Comparison of ENCODE assay signal across 8 cellular contexts in the genomic region with DNA sequence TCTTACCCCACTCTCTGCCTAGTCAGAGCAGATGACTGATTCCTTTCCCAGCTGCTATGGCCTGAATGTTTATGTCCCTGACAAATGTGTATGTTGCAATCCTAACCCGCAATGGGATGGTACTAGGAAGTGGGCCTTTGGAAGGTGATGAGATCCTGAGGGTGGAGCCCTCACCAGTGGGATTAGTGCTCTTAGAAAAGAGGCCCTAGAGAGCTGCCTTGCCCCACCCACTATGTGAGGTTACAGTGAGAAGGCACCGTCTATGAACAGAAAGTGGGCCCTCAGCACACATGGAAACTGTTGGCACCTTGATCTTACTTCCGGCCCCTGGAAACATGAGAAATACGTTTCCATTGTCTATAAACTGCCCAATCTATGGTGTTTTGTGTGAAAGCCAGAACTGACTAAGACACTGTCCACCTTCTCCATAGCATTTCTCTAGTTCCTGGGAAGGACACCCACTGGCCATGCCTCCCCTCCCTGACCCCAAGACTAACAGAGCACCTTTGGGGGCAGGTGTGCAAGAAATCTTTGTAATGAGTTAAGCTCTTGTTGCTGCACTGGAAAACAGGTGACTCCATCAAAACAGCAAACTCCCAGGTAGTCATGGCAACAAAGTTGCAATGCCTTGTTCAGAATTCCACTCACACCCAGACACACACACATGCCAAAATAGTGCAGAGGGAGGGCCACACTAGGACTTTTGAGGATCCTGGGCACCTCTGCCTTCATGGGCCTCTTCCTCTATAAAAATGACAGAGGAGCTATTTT. TPM values are rescaled to one million over a fixed set of nuclear protein-coding genes. Genes with fewer than 3 reads are reported as not detected.
DNase-seq lines count a peak whose midpoint lies in the region; ATAC-seq and TF ChIP-seq lines count a peak whose summit lies in the region.

No MANE protein-coding gene starts in this region.

- H4K20me1 ChIP-seq in PC-9 (ENCODE audit: insufficient read depth) = no peaks in the 10 kb centered on the region

- DNase-seq in CD14-positive monocyte (ENCODE audit: low spot score) (no peak), H7 (peak; percentile 7), PC-9 (peak; percentile 81 to 92), cardiac fibroblast (ENCODE audit: low read depth in 2 of 2) (peak; percentile 31 to 74), skeletal muscle cell (ENCODE audit: low read depth) (peak; percentile 54)

- peaks cover 36% of the 10 kb centered on the region for H3K4me1 ChIP-seq in PC-9 (replicated peaks; ENCODE audit: insufficient read depth)

- peaks cover 0 to 4% (median 0%) of the 10 kb centered on the region in 3 donors for H3K27me3 Mint-ChIP-seq in CD14-positive monocyte (ENCODE audit: low read depth in 3 of 3)

- no peaks in the 10 kb centered on the region for H3K79me2 ChIP-seq in PC-9 (ENCODE audit: low read depth)

- ATAC-seq in GM21526 (IDR thresholded peaks at IDR 0.05; ENCODE audit: low FRiP score, unreplicated experiment) (no peak), HG03460 (IDR thresholded peaks at IDR 0.05; ENCODE audit: unreplicated experiment) (no peak), HG02571 (IDR thresholded peaks at IDR 0.05; ENCODE audit: unreplicated experiment) (no peak)

- intact Hi-C loops in CD14-positive monocyte (cut with micrococcal nuclease) = no loop called here
- intact Hi-C loops in PC-9 (cut with micrococcal nuclease; ENCODE audit: unreplicated experiment) = loop anchor here (1.0 to 5.0 kb wide), 6 partner anchors 53 to 1597 kb away; a partner anchor contains a TSS

- no peaks in the 10 kb centered on the region for H3K36me3 ChIP-seq in H7 (replicated peaks; ENCODE audit: control insufficient read depth, insufficient read depth, low read length)
- no peaks in the 10 kb centered on the region for H3K36me3 ChIP-seq in PC-9 (ENCODE audit: low read depth)

- H3K4me3 ChIP-seq in H7 (ENCODE audit: insufficient read depth, low read depth, low read length) (no peak overlapping the region), PC-9 (no peak overlapping the region; the same call in 1 of the 2 replicates), cardiac fibroblast (replicated peaks in 1 of 2; ENCODE audit: low read depth in 2 of 2, low read length in 2 of 2) (no peak overlapping the region), skeletal muscle cell (ENCODE audit: low read depth, low read length) (no peak overlapping the region)

- H3K36me3 Mint-ChIP-seq in CD14-positive monocyte = peaks cover 0 to 3% of the 10 kb centered on the region in 2 donors

- peaks cover 31% of the 10 kb centered on the region for H3F3A ChIP-seq in PC-9 (ENCODE audit: insufficient read depth, low read depth)

- peaks cover 19% of the 10 kb centered on the region for H3K4me1 Mint-ChIP-seq in CD14-positive monocyte

- TF ChIP-seq CTCF in CD14-positive monocyte (IDR thresholded peaks at IDR 0.05) = no peak
- TF ChIP-seq CTCF in PC-9 (conservative IDR thresholded peaks at IDR 0.05) = no peak
- TF ChIP-seq CTCF in cardiac fibroblast (IDR thresholded peaks at IDR 0.05; ENCODE audit: low read depth, low read length) = no peak

- BruUV-seq in PC-9 (replicated peaks; lab: Mats Ljungman, UMichigan) = no TSS peak

- peak overlapping the region; percentile 85 for H3K4me2 ChIP-seq in PC-9

- no peaks in the 10 kb centered on the region for H3K9me3 ChIP-seq in PC-9 (ENCODE audit: insufficient read depth, low read depth)

- peaks cover 0 to 2% (median 0%) of the 10 kb centered on the region in 7 donors for H3K9me3 Mint-ChIP-seq in CD14-positive monocyte

- no peak overlapping the region for H3K4me3 Mint-ChIP-seq in CD14-positive monocyte

- H3K9me2 ChIP-seq in PC-9 (ENCODE audit: insufficient read depth) = no peaks in the 10 kb centered on the region

- H2AFZ ChIP-seq in PC-9 = peak overlapping the region; percentile 69; the same call in 1 of the 2 replicates

- POLR2A ChIA-PET in PC-9 (lab: Charles Lee; ENCODE audit: unreplicated experiment) = interaction anchor here (0.6 to 1.5 kb wide), 5 partner anchors 37 to 340 kb away, joined by 3 to 22 read pairs (median 7); a partner anchor contains a TSS

- H3K27me3 ChIP-seq in H7 (ENCODE audit: control insufficient read depth, insufficient read depth, low read length) (0 out of 2 replicates have a peak, but pooled peaks cover 1% of the 10 kb centered on the region), PC-9 (ENCODE audit: insufficient read depth, low read depth) (no peaks in the 10 kb centered on the region)

- peak overlapping the region in 6 of 7 donors; percentile 47 to 84 (median 73) for H3K27ac Mint-ChIP-seq in CD14-positive monocyte

- CTCF ChIA-PET in PC-9 (lab: Charles Lee) = interaction anchor here (0.6 to 1.2 kb wide), 3 partner anchors 47 to 73 kb away, joined by 3 to 5 read pairs (median 3); a partner anchor contains a TSS

- peak overlapping the region; percentile 100 for H3K27ac ChIP-seq in PC-9

RNA-seq across cellular contexts. Expression of a gene that starts 16.2 kb away (rescaled TPM):
- not detected for polyA plus RNA-seq in CD14-positive monocyte
- not detected in 2 replicates for total RNA-seq in H7 (2014; rRNA removed; shearing (Covaris generic))
- total RNA-seq in PC-9 (2021) = 0.52 TPM in 1 of 2 replicates, not detected in the other

RNA-seq across cellular contexts. Expression of a gene that starts 53.7 kb away (rescaled TPM):
- 10 to 100 TPM; 44.8 to 80.5 TPM for polyA plus RNA-seq in CD14-positive monocyte
- 11.8 and 12.2 TPM in 2 replicates for total RNA-seq in H7 (2014; rRNA removed; shearing (Covaris generic))
- total RNA-seq in PC-9 (2021) = 19.8 and 29.0 TPM in 2 replicates
